ENCODE assay signal across 8 cellular contexts in the genomic region with DNA sequence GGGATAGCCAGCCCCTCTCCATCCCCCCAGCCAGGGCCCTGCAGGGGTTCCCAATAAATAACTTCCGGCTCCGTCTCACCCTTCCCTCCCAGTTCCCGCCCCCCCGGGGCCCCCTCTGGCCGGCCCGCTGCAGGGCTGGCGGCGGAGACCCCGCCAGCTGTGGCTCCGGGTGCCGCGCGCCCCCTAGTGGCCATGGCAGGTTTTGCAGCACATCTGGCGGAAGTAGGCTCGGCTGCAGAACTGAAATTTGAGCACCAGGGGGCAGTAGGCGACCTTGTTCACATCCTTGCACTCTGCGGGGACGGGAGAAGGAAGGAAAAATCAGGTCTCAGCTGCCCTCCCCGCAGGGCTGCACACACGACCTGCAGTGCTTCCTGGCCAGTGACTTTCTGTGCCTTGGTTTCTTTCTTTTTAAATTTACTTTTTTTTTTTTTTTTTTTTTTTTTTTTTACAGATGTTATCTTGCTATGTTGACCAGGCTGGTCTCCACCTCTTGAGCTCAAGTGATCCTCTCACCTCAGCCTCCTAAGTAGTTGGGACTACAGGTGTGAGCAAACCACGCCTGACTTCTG. TPM values are rescaled to one million over a fixed set of nuclear protein-coding genes. Genes with fewer than 3 reads are reported as not detected.
A peak's percentile ranks its signal among the peaks of the same experiment; 100 is the strongest.
DNase-seq lines count a peak whose midpoint lies in the region; ATAC-seq and TF ChIP-seq lines count a peak whose summit lies in the region.

No MANE protein-coding gene starts in this region.

- no peak overlapping the region for H3K27ac ChIP-seq in stomach

- no peak overlapping the region for H3K4me3 ChIP-seq in stomach

- TF ChIP-seq CTCF in nephron progenitor cell (IDR thresholded peaks at IDR 0.05) (peak; percentile 100), stomach (IDR thresholded peaks at IDR 0.05) (peak in 5 of 7 experiments; percentile 92 to 99 (median 98))

- DNase-seq in Daoy (ENCODE audit: low read depth) (peak; percentile 80), fibroblast of gingiva (ENCODE audit: low read depth) (peak; percentile 50), nephron progenitor cell (peak; percentile 92), stomach (peak; percentile 84)
- DNase-seq in activated T-cell treated with anti-CD3 and anti-CD28 coated beads, Interleukin-2, amount 50 U/mL, for 1 hour: peak; percentile 89

- H3K27me3 Mint-ChIP-seq in nephron progenitor cell (ENCODE audit: low read depth, poor library complexity): peaks cover 13% of the 10 kb centered on the region

- no peaks in the 10 kb centered on the region for H3K9me3 ChIP-seq in stomach

- H3K9me3 Mint-ChIP-seq in nephron progenitor cell: no peaks in the 10 kb centered on the region

- peaks cover 0 to 35% (median 14%) of the 10 kb centered on the region in 4 donors for H3K4me1 ChIP-seq in stomach

- intact Hi-C loops in stomach (cut with DNase I; ENCODE audit: low total_unique reads): no loop called here

- peaks cover 21% of the 10 kb centered on the region for H3K4me1 Mint-ChIP-seq in nephron progenitor cell

- H3K36me3 ChIP-seq in stomach: peaks cover 0 to 15% (median 4%) of the 10 kb centered on the region in 4 donors

- H3K4me3 Mint-ChIP-seq in nephron progenitor cell: no peak overlapping the region

- WGBS in stomach, 5 donors: 4 to 7% (median 5%) methylated on average over 11 to 21 of the region's 21 CpGs

- TF ChIP-seq POLR2A in stomach (IDR thresholded peaks at IDR 0.05): no peak

- no peak overlapping the region for H3K27ac Mint-ChIP-seq in nephron progenitor cell

- ATAC-seq in HG03565 (IDR thresholded peaks at IDR 0.05; ENCODE audit: unreplicated experiment) (peak; percentile 64), HG02588 (IDR thresholded peaks at IDR 0.05; ENCODE audit: unreplicated experiment) (no peak)

- TF ChIP-seq EP300 in stomach (IDR thresholded peaks at IDR 0.05): no peak

- H3K36me3 Mint-ChIP-seq in nephron progenitor cell (ENCODE audit: low read depth): peaks cover 10% of the 10 kb centered on the region

- H3K27me3 ChIP-seq in stomach: peaks cover 0 to 46% (median 17%) of the 10 kb centered on the region in 3 donors

TF ChIP-seq in PFSK-1, 5 proteins besides CTCF, POLR2A, EP300 and RAD21:
- TF ChIP-seq, protein P1, sequence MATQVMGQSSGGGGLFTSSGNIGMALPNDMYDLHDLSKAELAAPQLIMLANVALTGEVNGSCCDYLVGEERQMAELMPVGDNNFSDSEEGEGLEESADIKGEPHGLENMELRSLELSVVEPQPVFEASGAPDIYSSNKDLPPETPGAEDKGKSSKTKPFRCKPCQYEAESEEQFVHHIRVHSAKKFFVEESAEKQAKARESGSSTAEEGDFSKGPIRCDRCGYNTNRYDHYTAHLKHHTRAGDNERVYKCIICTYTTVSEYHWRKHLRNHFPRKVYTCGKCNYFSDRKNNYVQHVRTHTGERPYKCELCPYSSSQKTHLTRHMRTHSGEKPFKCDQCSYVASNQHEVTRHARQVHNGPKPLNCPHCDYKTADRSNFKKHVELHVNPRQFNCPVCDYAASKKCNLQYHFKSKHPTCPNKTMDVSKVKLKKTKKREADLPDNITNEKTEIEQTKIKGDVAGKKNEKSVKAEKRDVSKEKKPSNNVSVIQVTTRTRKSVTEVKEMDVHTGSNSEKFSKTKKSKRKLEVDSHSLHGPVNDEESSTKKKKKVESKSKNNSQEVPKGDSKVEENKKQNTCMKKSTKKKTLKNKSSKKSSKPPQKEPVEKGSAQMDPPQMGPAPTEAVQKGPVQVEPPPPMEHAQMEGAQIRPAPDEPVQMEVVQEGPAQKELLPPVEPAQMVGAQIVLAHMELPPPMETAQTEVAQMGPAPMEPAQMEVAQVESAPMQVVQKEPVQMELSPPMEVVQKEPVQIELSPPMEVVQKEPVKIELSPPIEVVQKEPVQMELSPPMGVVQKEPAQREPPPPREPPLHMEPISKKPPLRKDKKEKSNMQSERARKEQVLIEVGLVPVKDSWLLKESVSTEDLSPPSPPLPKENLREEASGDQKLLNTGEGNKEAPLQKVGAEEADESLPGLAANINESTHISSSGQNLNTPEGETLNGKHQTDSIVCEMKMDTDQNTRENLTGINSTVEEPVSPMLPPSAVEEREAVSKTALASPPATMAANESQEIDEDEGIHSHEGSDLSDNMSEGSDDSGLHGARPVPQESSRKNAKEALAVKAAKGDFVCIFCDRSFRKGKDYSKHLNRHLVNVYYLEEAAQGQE (IDR thresholded peaks at IDR 0.05; ENCODE audit: insufficient read depth in 1 of 2, low read depth in 2 of 2, low read length in 2 of 2): no peak
- TF ChIP-seq SIN3A (IDR thresholded peaks at IDR 0.05; ENCODE audit: borderline replicate concordance, insufficient read depth, low read length): no peak
- no peak for TF ChIP-seq TAF1 (IDR thresholded peaks at IDR 0.05; ENCODE audit: borderline replicate concordance, insufficient read depth, low read length)
- TF ChIP-seq POLR2AphosphoS5 (IDR thresholded peaks at IDR 0.05; ENCODE audit: low read depth, low read length): no peak
- TF ChIP-seq FOXP2 (optimal IDR thresholded peaks at IDR 0.05; ENCODE audit: borderline replicate concordance, extremely low read depth, extremely low read length, insufficient read depth): peak; percentile 64
TF ChIP-seq in PFSK-1: peak in this region for 1.

RNA-seq across cellular contexts. Expression of gene MYO1F, which starts 3.6 kb away (rescaled TPM):
- 0.24 TPM in 1 of 2 replicates, not detected in the other for total RNA-seq in Daoy (2014; rRNA removed; shearing (Covaris generic))
- polyA plus RNA-seq in PFSK-1 (2012; ENCODE audit: insufficient read length, low read depth): 5.9 TPM
- 10 to 100 TPM; 10.5 to 54.8 (median 41.6) TPM for total RNA-seq in stomach
- polyA plus RNA-seq in stomach: 1 to 10 TPM; 3.0 to 5.5 (median 4.4) TPM

RNA-seq across cellular contexts. Expression of gene ADAMTS10, which starts 29.7 kb away (rescaled TPM):
- total RNA-seq in Daoy (2014; rRNA removed; shearing (Covaris generic)): 3.1 and 6.6 TPM in 2 replicates
- polyA plus RNA-seq in PFSK-1 (2012; ENCODE audit: insufficient read length, low read depth): 26.1 TPM
- total RNA-seq in stomach: 10 to 100 TPM in 3 of 5 donors, 1 to 10 TPM in 2; 2.3 to 28.5 (median 12.8) TPM
- 1 to 10 TPM; 1.9 to 6.6 (median 5.7) TPM for polyA plus RNA-seq in stomach

RNA-seq across cellular contexts. Expression of gene NFILZ, which starts 49.6 kb away (rescaled TPM):
- total RNA-seq in Daoy (2014; rRNA removed; shearing (Covaris generic)): not detected in 2 replicates
- polyA plus RNA-seq in PFSK-1 (2012; ENCODE audit: insufficient read length, low read depth): not detected
- not detected for total RNA-seq in stomach
- not detected for polyA plus RNA-seq in stomach
